ENCODE assay signal across 10 cellular contexts in genomic region chr3:11226042-11226370, GRCh38. TPM values are rescaled to one million over a fixed set of nuclear protein-coding genes. Genes with fewer than 3 reads are reported as not detected.
DNase-seq lines count a peak whose midpoint lies in the region; ATAC-seq, FAIRE-seq and TF ChIP-seq lines count a peak whose summit lies in the region.
"Had no signal": no experiment of that assay in that cellular context is flagged by ENCODE, and none has a peak within 500 bp of the region (broad histone marks: within the 10 kb centered on the region; RNA-seq: fewer than 3 reads in every experiment).

No MANE protein-coding gene starts in this region.

- TF ChIP-seq CTCF in AG09309 (IDR thresholded peaks at IDR 0.05; ENCODE audit: control insufficient read depth, insufficient read depth, low read depth, low read length, missing control alignments) (no peak), OCI-LY1 (IDR thresholded peaks at IDR 0.05; ENCODE audit: low read length) (no peak), endothelial cell of umbilical vein (IDR thresholded peaks at IDR 0.05; ENCODE audit: extremely low read depth in 1 of 2, insufficient read depth in 1 of 2, low read depth in 1 of 2, low read length in 2 of 2) (no peak), osteocyte (IDR thresholded peaks at IDR 0.05) (no peak), GM10266 (IDR thresholded peaks at IDR 0.05; ENCODE audit: control insufficient read depth, insufficient read depth, low read depth, missing control alignments) (no peak)

- POLR2A ChIA-PET in endothelial cell of umbilical vein (lab: Charles Lee) = interaction anchor here (0.5 to 1.5 kb wide), 5 partner anchors 14 to 62 kb away, joined by 3 to 11 read pairs (median 4); partner anchors contain the start of gene ATG7

- intact Hi-C loops in endothelial cell of umbilical vein (cut with micrococcal nuclease) = loop anchor here (1.0 to 5.0 kb wide), 3 partner anchors 12 to 416 kb away; partner anchors contain the start of genes ATG7 and VGLL4

- no peaks in the 10 kb centered on the region for H3K27me3 Mint-ChIP-seq in osteocyte (ENCODE audit: unreplicated experiment)

- H3K9me3 Mint-ChIP-seq in osteocyte (ENCODE audit: unreplicated experiment) = no peaks in the 10 kb centered on the region

- H3K36me3 Mint-ChIP-seq in osteocyte (ENCODE audit: unreplicated experiment) = peaks cover 6% of the 10 kb centered on the region

- no peaks in the 10 kb centered on the region for H3K36me3 ChIP-seq in OCI-LY1 (ENCODE audit: insufficient read depth, low read length)
- peaks cover 1 to 2% of the 10 kb centered on the region in 2 experiments for H3K36me3 ChIP-seq in endothelial cell of umbilical vein (ENCODE audit: control insufficient read depth in 2 of 2, extremely low read depth in 1 of 2, insufficient read depth in 2 of 2, low read length in 2 of 2)

- peak overlapping the region; percentile 94 for H3K27ac Mint-ChIP-seq in osteocyte (ENCODE audit: unreplicated experiment)

- H3K4me1 ChIP-seq in OCI-LY1 (ENCODE audit: insufficient read depth, low read length, severe bottlenecking) (no peaks in the 10 kb centered on the region), endothelial cell of umbilical vein (ENCODE audit: control insufficient read depth, extremely low read depth, insufficient read depth, low read length) (peaks cover 34% of the 10 kb centered on the region)

- no peaks in the 10 kb centered on the region for H3K79me2 ChIP-seq in OCI-LY1 (ENCODE audit: insufficient read depth, low read length)
- H3K79me2 ChIP-seq in endothelial cell of umbilical vein (ENCODE audit: control insufficient read depth, insufficient read depth, low read length) = peaks cover 75% of the 10 kb centered on the region

- H3K27ac ChIP-seq in OCI-LY1 (ENCODE audit: low read depth, low read length, poor library complexity, severe bottlenecking) (no peak overlapping the region), endothelial cell of umbilical vein (ENCODE audit: insufficient read depth, low read depth, low read length) (peak overlapping the region; percentile 98)

- dilution Hi-C loops in endothelial cell of umbilical vein (cut with MboI; ENCODE audit: extremely low pct_ligation_motif_present, low sequenced_read_pairs) = no loop called here

- H3K9me3 ChIP-seq in OCI-LY1 (ENCODE audit: low read length) (no peaks in the 10 kb centered on the region), endothelial cell of umbilical vein (replicated peaks; ENCODE audit: control insufficient read depth, insufficient read depth, low read length) (no peaks in the 10 kb centered on the region)

- H3K9me1 ChIP-seq in endothelial cell of umbilical vein (replicated peaks; ENCODE audit: control insufficient read depth, extremely low read depth, insufficient read depth, low read length) = no peaks in the 10 kb centered on the region

- H3K4me2 ChIP-seq in OCI-LY1 (ENCODE audit: low read length) (peak overlapping the region; percentile 34; the same call in 1 of the 2 replicates), endothelial cell of umbilical vein (ENCODE audit: insufficient read depth, low read length) (peak overlapping the region; percentile 92)

- H4K20me1 ChIP-seq in OCI-LY1 (ENCODE audit: insufficient read depth, low read length) (no peaks in the 10 kb centered on the region), endothelial cell of umbilical vein (replicated peaks; ENCODE audit: control insufficient read depth, extremely low read depth, insufficient read depth, low read length) (no peaks in the 10 kb centered on the region)

- H3K27me3 ChIP-seq in OCI-LY1 (ENCODE audit: insufficient read depth, low read length) (no peaks in the 10 kb centered on the region), endothelial cell of umbilical vein (ENCODE audit: control insufficient read depth in 2 of 2, insufficient read depth in 2 of 2, low read length in 2 of 2) (no peaks in the 10 kb centered on the region)

- ATAC-seq in HG03139 (IDR thresholded peaks at IDR 0.05; ENCODE audit: unreplicated experiment) = no peak
- ATAC-seq in HG02623 (IDR thresholded peaks at IDR 0.05; ENCODE audit: unreplicated experiment) = no peak

- peaks cover 32% of the 10 kb centered on the region for H3K4me1 Mint-ChIP-seq in osteocyte (ENCODE audit: unreplicated experiment)

- TF ChIP-seq POLR2A in endothelial cell of umbilical vein (IDR thresholded peaks at IDR 0.05; ENCODE audit: low read depth, low read length) = no peak

- peak overlapping the region; percentile 48 for H3K4me3 Mint-ChIP-seq in osteocyte (ENCODE audit: unreplicated experiment)

- no peaks in the 10 kb centered on the region for H3F3A ChIP-seq in OCI-LY1 (ENCODE audit: insufficient read depth, low read length)

- FAIRE-seq in endothelial cell of umbilical vein (lab: Jason Lieb, UNC) = no peak

- TSS peak; percentile 45 for BruUV-seq in endothelial cell of umbilical vein (replicated peaks; lab: Mats Ljungman, UMichigan)

- H3K9ac ChIP-seq in OCI-LY1 (ENCODE audit: low read length) = no peak overlapping the region
- H3K9ac ChIP-seq in endothelial cell of umbilical vein (replicated peaks; ENCODE audit: extremely low read depth, insufficient read depth, low read length) = peak overlapping the region; percentile 98

- H3K4me3 ChIP-seq in AG09309 (ENCODE audit: control insufficient read depth, low read depth, low read length) (peak overlapping the region; percentile 48), OCI-LY1 (ENCODE audit: low read depth, low read length, poor library complexity, severe bottlenecking) (peak overlapping the region; percentile 52), endothelial cell of umbilical vein (replicated peaks in 1 of 3; ENCODE audit: insufficient read depth in 1 of 3, low read depth in 1 of 3, low read length in 3 of 3) (peak overlapping the region; percentile 60 to 71 (median 65))

- DNase-seq in AG09309 (ENCODE audit: low read depth) = no peak
- no peak for DNase-seq in endothelial cell of umbilical vein (ENCODE audit: low read depth, low spot score)
- DNase-seq in osteocyte (ENCODE audit: extremely low spot score, unreplicated experiment) = no peak
- no peak for DNase-seq in AG08395 (ENCODE audit: low spot score)
- DNase-seq in GM10266 (ENCODE audit: extremely low spot score) = no peak
- DNase-seq: NCI-H1930, Right ventricle myocardium superior had no signal

- no peak overlapping the region for H2AFZ ChIP-seq in OCI-LY1 (ENCODE audit: low read length)
- peak overlapping the region; percentile 32 for H2AFZ ChIP-seq in endothelial cell of umbilical vein (ENCODE audit: low read depth, low read length)

- no peaks in the 10 kb centered on the region for H3K9me2 ChIP-seq in OCI-LY1 (ENCODE audit: low read depth, low read length)

- CTCF ChIA-PET in endothelial cell of umbilical vein (lab: Charles Lee) = interaction anchor here (1.1 to 3.4 kb wide), 8 partner anchors 10 to 165 kb away, joined by 3 to 19 read pairs (median 5); partner anchors contain the start of gene HRH1

TF ChIP-seq in endothelial cell of umbilical vein, 7 proteins besides CTCF, POLR2A, EP300 and RAD21:
- TF ChIP-seq MYC (IDR thresholded peaks at IDR 0.05; ENCODE audit: low read depth, low read length) (no peak), GATA2 (IDR thresholded peaks at IDR 0.05; ENCODE audit: insufficient read depth, insufficient read length, low read depth, low read length) (peak; percentile 56)

RNA-seq across cellular contexts. Expression of gene ATG7, which starts 46.2 kb away (rescaled TPM):
- total RNA-seq in endothelial cell of umbilical vein (48.3 and 50.4 TPM in 2 replicates), osteocyte (42.5 and 45.1 TPM in 2 replicates)
- 30.8 and 37.8 TPM in 2 replicates for polyA plus RNA-seq in endothelial cell of umbilical vein
- polyA plus RNA-seq in endothelial cell of umbilical vein (2011; cell fraction: cytosol; rRNA removed) = 26.4 and 38.7 TPM in 2 replicates
- polyA plus RNA-seq in endothelial cell of umbilical vein (2011; cell fraction: nucleus; rRNA removed) = 48.4 and 77.1 TPM in 2 replicates
- 22.9 and 36.6 TPM in 2 replicates for polyA plus RNA-seq in endothelial cell of umbilical vein (2012)
- 58.7 and 82.4 TPM in 2 replicates for polyA minus RNA-seq in endothelial cell of umbilical vein
- polyA minus RNA-seq in endothelial cell of umbilical vein (2011; cell fraction: cytosol; rRNA and poly(A)+ RNA removed) = 15.8 TPM
- 65.6 and 115 TPM in 2 replicates for polyA minus RNA-seq in endothelial cell of umbilical vein (2011; cell fraction: nucleus; rRNA and poly(A)+ RNA removed)
